In genomic region chr2:29831560-29831959, GRCh38 we compare ENCODE assay signal across 27 cellular contexts.
"Had no signal": no experiment of that assay in that cellular context is flagged by ENCODE, and none has a peak within 500 bp of the region (broad histone marks: within the 10 kb centered on the region; RNA-seq: fewer than 3 reads in every experiment).

No MANE protein-coding gene starts in this region.

- DNase-seq: naive thymus-derived CD8-positive, alpha-beta T cell; nephron progenitor cell; occipital lobe; ovary; posterior cingulate gyrus; psoas muscle; right cardiac atrium; spleen; stimulated activated CD4-positive, alpha-beta T cell treated with anti-CD3 and anti-CD28 coated beads, Interleukin-12 subunit alpha, Interleukin-12 subunit beta, amount 100 ng/mL, for 4 hours; stimulated activated CD4-positive, alpha-beta T cell treated with anti-CD3 and anti-CD28 coated beads, Interleukin-1b, Interleukin-23, amount 100 ng/mL, for 48 hours; stimulated activated CD4-positive, alpha-beta T cell treated with anti-CD3 and anti-CD28 coated beads, Interleukin-4, amount 100 ng/mL, for 1 hour; stimulated activated CD4-positive, alpha-beta T cell treated with anti-CD3 and anti-CD28 coated beads, Interleukin-4, amount 100 ng/mL, for 4 hours; stimulated activated CD8-positive, alpha-beta memory T cell treated with anti-CD3 and anti-CD28 coated beads, Interleukin-4, amount 100 ng/mL, for 48 hours; stimulated activated naive CD4-positive, alpha-beta T cell; stimulated activated naive CD8-positive, alpha-beta T cell treated with anti-CD3 and anti-CD28 coated beads, Interleukin-15, amount 100 ng/mL, for 72 hours; stimulated activated naive CD8-positive, alpha-beta T cell treated with anti-CD3 and anti-CD28 coated beads, Interleukin-15, Interleukin-2, amounts not matched to agents 100 U/mL and 50 U/mL, for 24 hours; substantia nigra; testis; tibial artery; transverse colon; upper lobe of right lung; uterus had no signal

- H3K4me3 ChIP-seq: neural progenitor cell, ovary, psoas muscle, skin epidermis, smooth muscle cell, spleen, suprapubic skin, testis, tibial artery, transverse colon, upper lobe of right lung, uterus had no signal

- H3K9ac ChIP-seq: neural progenitor cell, parathyroid adenoma had no signal

- H3K27ac ChIP-seq: neural progenitor cell, ovary, parathyroid adenoma, psoas muscle, skin epidermis, spleen, suprapubic skin, testis, tibial artery, transverse colon, upper lobe of right lung, uterus had no signal

- H3K9me3 ChIP-seq: ovary, suprapubic skin, testis, tibial artery, transverse colon, upper lobe of right lung, uterus had no signal

- H3K27me3 ChIP-seq: neural progenitor cell, ovary, testis, tibial artery, transverse colon, upper lobe of right lung, uterus had no signal

- H3K4me2 ChIP-seq: neural progenitor cell, smooth muscle cell had no signal

- H3K36me3 ChIP-seq: neural progenitor cell, ovary, spleen, suprapubic skin, tibial artery, transverse colon, upper lobe of right lung, uterus had no signal

- H2AFZ ChIP-seq: neural progenitor cell, parathyroid adenoma had no signal

- H3K79me2 ChIP-seq: parathyroid adenoma had no signal
